8 cellular contexts compared by ENCODE assay signal in genomic region chr3:5022966-5023776, GRCh38. TPM values are rescaled to one million over a fixed set of nuclear protein-coding genes. Genes with fewer than 3 reads are reported as not detected.
A peak's percentile ranks its signal among the peaks of the same experiment; 100 is the strongest.
DNase-seq lines count a peak whose midpoint lies in the region; ATAC-seq and TF ChIP-seq lines count a peak whose summit lies in the region.

No MANE protein-coding gene starts in this region.

- no peak for TF ChIP-seq POLR2A in sigmoid colon (IDR thresholded peaks at IDR 0.05)

- no peak overlapping the region for H3K4me3 ChIP-seq in fibroblast of mammary gland (ENCODE audit: control insufficient read depth, low read depth, low read length)
- H3K4me3 ChIP-seq in sigmoid colon = no peak overlapping the region
- H3K4me3 ChIP-seq in HAP-1 = no peak overlapping the region

- peak in 1 of 4 donors; percentile 46 for TF ChIP-seq EP300 in sigmoid colon (IDR thresholded peaks at IDR 0.05)

- H3K27me3 ChIP-seq in sigmoid colon (no peaks in the 10 kb centered on the region), HAP-1 (ENCODE audit: low read depth) (no peaks in the 10 kb centered on the region)

- H3K27ac ChIP-seq in sigmoid colon = peak overlapping the region; percentile 5 to 69 (median 52)

- intact Hi-C loops in sigmoid colon (cut with DNase I) = no loop called here

- H3K4me1 ChIP-seq in sigmoid colon (peaks cover 0 to 18% (median 9%) of the 10 kb centered on the region in 4 donors), HAP-1 (peaks cover 5% of the 10 kb centered on the region; the same call in 1 of the 2 replicates)

- H3K36me3 ChIP-seq in sigmoid colon (no peaks in the 10 kb centered on the region), HAP-1 (replicated peaks) (no peaks in the 10 kb centered on the region)

- no peak for TF ChIP-seq CTCF in fibroblast of mammary gland (conservative IDR thresholded peaks at IDR 0.05; ENCODE audit: control insufficient read depth, insufficient read depth, low read depth, low read length)
- TF ChIP-seq CTCF in sigmoid colon (IDR thresholded peaks at IDR 0.05) = no peak

- H3K9me3 ChIP-seq in sigmoid colon (no peaks in the 10 kb centered on the region), HAP-1 (no peaks in the 10 kb centered on the region)

- in situ Hi-C loops in HAP-1 (cut with MboI; ENCODE audit: low sequenced_read_pairs) = no loop called here

- WGBS in sigmoid colon, 2 donors = 81 to 82% methylated on average over 15 of the region's 15 CpGs

- ATAC-seq in HG03025 (IDR thresholded peaks at IDR 0.05; ENCODE audit: low FRiP score, unreplicated experiment) (no peak), HG03342 (IDR thresholded peaks at IDR 0.05; ENCODE audit: unreplicated experiment) (no peak)

- peak; percentile 94 for DNase-seq in GM04504 (ENCODE audit: low read depth)
- DNase-seq in RPMI7951 (ENCODE audit: low read depth) = peak; percentile 100
- peak; percentile 99 for DNase-seq in fibroblast of mammary gland (ENCODE audit: low read depth)
- DNase-seq in sigmoid colon = peak; percentile 87
- DNase-seq in HAP-1 (ENCODE audit: low spot score in 2 of 2) = no peak
- no peak for DNase-seq in RPMI8226

RNA-seq across cellular contexts. Expression of gene BHLHE40, which starts 43.9 kb away (rescaled TPM):
- total RNA-seq in RPMI7951 (2014; rRNA removed; shearing (Covaris generic)) = 43.2 and 62.8 TPM in 2 replicates
- total RNA-seq in sigmoid colon = 10 to 100 TPM; 12.5 to 81.9 (median 24.3) TPM
- polyA plus RNA-seq in sigmoid colon = 10 to 100 TPM; 11.1 to 32.2 (median 22.2) TPM

Comparison
In these comparisons a context has a peak if more than half of its experiments do, and no peak if none do; other contexts are left out.
1. DNase-seq: peak in GM04504 (single experiment), RPMI7951 (single experiment), fibroblast of mammary gland (single experiment) and sigmoid colon (single experiment); none in HAP-1 (0 of 2) and RPMI8226 (single experiment).